28 cellular contexts compared by ENCODE assay signal in the genomic region with DNA sequence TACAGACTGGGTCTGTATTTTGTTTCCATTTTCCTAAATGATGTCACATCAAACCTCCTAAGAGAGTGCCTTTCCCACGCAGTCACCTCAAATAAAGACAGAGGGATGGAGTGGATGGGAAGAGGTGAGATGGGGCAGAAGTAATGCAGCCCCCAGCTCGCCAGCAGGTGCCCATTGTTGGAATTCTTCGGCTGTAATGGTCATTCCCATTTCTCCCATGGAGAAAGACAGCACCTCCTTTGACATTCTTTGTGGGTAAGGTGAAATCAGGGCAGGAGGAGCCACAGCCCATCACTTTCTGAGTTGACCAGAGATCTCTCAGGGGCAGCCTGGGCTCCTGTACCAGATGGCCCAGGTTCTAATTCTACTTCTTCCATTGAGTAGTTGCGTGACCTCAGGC.
"Had no signal": no experiment of that assay in that cellular context is flagged by ENCODE, and none has a peak within 500 bp of the region (broad histone marks: within the 10 kb centered on the region; RNA-seq: fewer than 3 reads in every experiment).

No MANE protein-coding gene starts in this region.

- H3K4me3 ChIP-seq: left lung, lower lobe of right lung, ovary, right atrium auricular region, right lobe of liver, smooth muscle cell, tibial nerve, upper lobe of left lung, vagina had no signal

- DNase-seq: hippocampal formation; immature natural killer cell; kidney; left colon; left lung; lower lobe of right lung; mammary epithelial cell; mesenchymal stem cell; naive B cell; natural killer cell; nephron progenitor cell; ovary; stimulated activated CD4-positive, alpha-beta T cell treated with anti-CD3 and anti-CD28 coated beads, Interleukin-1b, Interleukin-23, amount 100 ng/mL, for 48 hours; stimulated activated CD4-positive, alpha-beta T cell treated with anti-CD3 and anti-CD28 coated beads, Interleukin-2, amount 100 ng/mL, for 48 hours; stimulated activated CD4-positive, alpha-beta T cell treated with anti-CD3 and anti-CD28 coated beads, Interleukin-4, amount 100 ng/mL, for 4 hours; stimulated activated CD8-positive, alpha-beta memory T cell treated with anti-CD3 and anti-CD28 coated beads, Interleukin-4, amount 100 ng/mL, for 48 hours; stimulated activated naive CD4-positive, alpha-beta T cell treated with Interleukin-2 at 50 U/mL for 16 hours; stimulated activated naive CD8-positive, alpha-beta T cell treated with anti-CD3 and anti-CD28 coated beads, Interleukin-15, amount 100 ng/mL, for 72 hours; substantia nigra; upper lobe of left lung had no signal

- H3K4me1 ChIP-seq: left lung, lower lobe of right lung, right atrium auricular region, tibial nerve, upper lobe of left lung, vagina had no signal

- H3K4me3 Mint-ChIP-seq: immature natural killer cell; mesothelial cell of epicardium; natural killer cell; nephron progenitor cell; stimulated activated memory B cell treated with anti-CD40 and anti-IgM and Interleukin-4, amounts not matched to agents 10 μg/mL and 1 μg/mL and 100 μg/mL, for 72 hours; stimulated activated naive CD8-positive, alpha-beta T cell treated with anti-CD3 and anti-CD28 coated beads, Interleukin-15, amount 100 ng/mL, for 72 hours had no signal

- ATAC-seq: left colon; left lung; lower lobe of right lung; natural killer cell; stimulated activated memory B cell treated with anti-CD40 and anti-IgM and Interleukin-4, amounts not matched to agents 10 μg/mL and 1 μg/mL and 100 μg/mL, for 72 hours; stimulated activated naive CD8-positive, alpha-beta T cell treated with anti-CD3 and anti-CD28 coated beads, Interleukin-15, amount 100 ng/mL, for 72 hours had no signal

- H3K27me3 ChIP-seq: left lung, ovary, right atrium auricular region, right lobe of liver, tibial nerve, upper lobe of left lung, vagina had no signal

- H3K27ac ChIP-seq: left lung, lower lobe of right lung, ovary, right atrium auricular region, right lobe of liver, tibial nerve, upper lobe of left lung, vagina had no signal

- H3K27ac Mint-ChIP-seq: immature natural killer cell; mesothelial cell of epicardium; naive B cell; natural killer cell; nephron progenitor cell; progenitor cell of endocrine pancreas; stimulated activated memory B cell treated with anti-CD40 and anti-IgM and Interleukin-4, amounts not matched to agents 10 μg/mL and 1 μg/mL and 100 μg/mL, for 72 hours; stimulated activated naive CD8-positive, alpha-beta T cell treated with anti-CD3 and anti-CD28 coated beads, Interleukin-15, amount 100 ng/mL, for 72 hours had no signal

- H3K36me3 Mint-ChIP-seq: naive B cell; natural killer cell; stimulated activated memory B cell treated with anti-CD40 and anti-IgM and Interleukin-4, amounts not matched to agents 10 μg/mL and 1 μg/mL and 100 μg/mL, for 72 hours had no signal

- H3K27me3 Mint-ChIP-seq: naive B cell; progenitor cell of endocrine pancreas; stimulated activated memory B cell treated with anti-CD40 and anti-IgM and Interleukin-4, amounts not matched to agents 10 μg/mL and 1 μg/mL and 100 μg/mL, for 72 hours had no signal

- H3K4me2 ChIP-seq: smooth muscle cell had no signal

- H3K9me3 ChIP-seq: ovary, right lobe of liver, upper lobe of left lung, vagina had no signal

- H3K4me1 Mint-ChIP-seq: immature natural killer cell; naive B cell; natural killer cell; nephron progenitor cell; stimulated activated memory B cell treated with anti-CD40 and anti-IgM and Interleukin-4, amounts not matched to agents 10 μg/mL and 1 μg/mL and 100 μg/mL, for 72 hours; stimulated activated naive CD8-positive, alpha-beta T cell treated with anti-CD3 and anti-CD28 coated beads, Interleukin-15, amount 100 ng/mL, for 72 hours had no signal

- H3K36me3 ChIP-seq: left lung, lower lobe of right lung, ovary, right atrium auricular region, right lobe of liver, upper lobe of left lung, vagina had no signal
